Comparison of ENCODE assay signal across 8 cellular contexts in genomic region chr10:43689955-43690771, GRCh38. TPM values are rescaled to one million over a fixed set of nuclear protein-coding genes. Genes with fewer than 3 reads are reported as not detected.
DNase-seq lines count a peak whose midpoint lies in the region; ATAC-seq, FAIRE-seq and TF ChIP-seq lines count a peak whose summit lies in the region.

No MANE protein-coding gene starts in this region.

- peaks cover 5% of the 10 kb centered on the region for H3K4me1 Mint-ChIP-seq in activated naive CD8-positive, alpha-beta T cell treated with anti-CD3 and anti-CD28 coated beads for 36 hours

- H3K4me1 ChIP-seq in ovary (ENCODE audit: insufficient read depth) (peaks cover 10% of the 10 kb centered on the region), thoracic aorta (ENCODE audit: control insufficient read depth in 1 of 2, low read depth in 2 of 2) (peaks cover 6 to 34% of the 10 kb centered on the region in 2 donors)

- H3K4me3 ChIP-seq in ovary (peak overlapping the region; percentile 41), thoracic aorta (peak overlapping the region; percentile 76)

- TF ChIP-seq CTCF in ovary (IDR thresholded peaks at IDR 0.05) (peak; percentile 88 to 91 (median 91)), thoracic aorta (IDR thresholded peaks at IDR 0.05) (peak; percentile 97)

- H3K27ac Mint-ChIP-seq in activated naive CD8-positive, alpha-beta T cell treated with anti-CD3 and anti-CD28 coated beads for 36 hours: peak overlapping the region; percentile 31

- DNase-seq in DMS 273 treated with DMSO at 0.1 percent for 48 hours (lab: John Stamatoyannopoulos, UW) (peak; percentile 25), HTR-8/SVneo (ENCODE audit: insufficient read length, low spot score) (peak; percentile 90), SKM-1 treated with dmso at 0.1 percent for 144 hours (lab: John Stamatoyannopoulos, UW; ENCODE audit: unreplicated experiment) (peak; percentile 44), head of caudate nucleus (peak; percentile 71 to 92 (median 84)), ovary (peak; percentile 79 to 94 (median 90)), thoracic aorta (ENCODE audit: low spot score) (peak; percentile 43)
- peak; percentile 89 for DNase-seq in activated naive CD8-positive, alpha-beta T cell treated with anti-CD3 and anti-CD28 coated beads for 36 hours

- H3K27ac ChIP-seq in ovary: peak overlapping the region; percentile 48 to 51
- H3K27ac ChIP-seq in thoracic aorta: peak overlapping the region; percentile 81 to 89

- intact Hi-C loops in head of caudate nucleus (cut with DNase I) (loop anchor here (5.0 kb wide), 1 partner anchor 697 kb away; the partner anchor contains the start of gene CXCL12), ovary (cut with DNase I) (loop anchor here (1.0 to 10.0 kb wide), 6 partner anchors 621 to 697 kb away; partner anchors contain the start of gene CXCL12 (in 2 of the 4))

- no peak for TF ChIP-seq EP300 in ovary (IDR thresholded peaks at IDR 0.05)

- H3K36me3 Mint-ChIP-seq in activated naive CD8-positive, alpha-beta T cell treated with anti-CD3 and anti-CD28 coated beads for 36 hours: no peaks in the 10 kb centered on the region

- H3K27me3 ChIP-seq in ovary (no peaks in the 10 kb centered on the region), thoracic aorta (replicated peaks; ENCODE audit: insufficient read depth) (no peaks in the 10 kb centered on the region)

- 1 to 2% (median 2%) methylated on average over 65 of the region's 65 CpGs for WGBS in ovary, 3 donors

- no peaks in the 10 kb centered on the region for H3K9me3 Mint-ChIP-seq in activated naive CD8-positive, alpha-beta T cell treated with anti-CD3 and anti-CD28 coated beads for 36 hours

- peak overlapping the region; percentile 79 for H3K4me3 Mint-ChIP-seq in activated naive CD8-positive, alpha-beta T cell treated with anti-CD3 and anti-CD28 coated beads for 36 hours

- ATAC-seq in GM21390 (IDR thresholded peaks at IDR 0.05; ENCODE audit: unreplicated experiment) (peak; percentile 99), thoracic aorta (ENCODE audit: insufficient number of reproducible peaks, low FRiP score, low read depth) (peak; percentile 88)

- peak; percentile 25 for TF ChIP-seq POLR2A in ovary (IDR thresholded peaks at IDR 0.05)

- peaks cover 37% of the 10 kb centered on the region for H3K27me3 Mint-ChIP-seq in activated naive CD8-positive, alpha-beta T cell treated with anti-CD3 and anti-CD28 coated beads for 36 hours

- no peaks in the 10 kb centered on the region for H3K9me3 ChIP-seq in ovary
- no peaks in the 10 kb centered on the region for H3K9me3 ChIP-seq in thoracic aorta

- H3K36me3 ChIP-seq in ovary (no peaks in the 10 kb centered on the region), thoracic aorta (no peaks in the 10 kb centered on the region)

- peak; percentile 86 for FAIRE-seq in HTR-8/SVneo (lab: Jason Lieb, UNC)

RNA-seq across cellular contexts. Expression of gene ZNF32, which starts 41.5 kb away (rescaled TPM):
- total RNA-seq in activated naive CD8-positive, alpha-beta T cell treated with anti-CD3 and anti-CD28 coated beads for 36 hours: 10 to 100 TPM; 12.2 to 13.9 TPM
- total RNA-seq in ovary: 10 to 100 TPM; 31.8 to 68.7 (median 51.5) TPM
- polyA plus RNA-seq in ovary: 10 to 100 TPM; 65.1 to 73.1 TPM
- 10 to 100 TPM; 19.6 to 22.9 TPM for total RNA-seq in thoracic aorta

Comparison
In these comparisons a context has a peak if more than half of its experiments do, and no peak if none do; other contexts are left out.
1. Peak in every context shown above with its lines: DNase-seq, ATAC-seq, H3K4me3 ChIP-seq and H3K27ac ChIP-seq.
2. DNase-seq: peak in every context shown above with its lines; median percentile 90 in HTR-8/SVneo; 90 in ovary; 89 in activated naive CD8-positive, alpha-beta T cell treated with anti-CD3 and anti-CD28 coated beads for 36 hours; 84 in head of caudate nucleus; 44 in SKM-1 treated with dmso at 0.1 percent for 144 hours; 43 in thoracic aorta; 25 in DMS 273 treated with DMSO at 0.1 percent for 48 hours.